In the genomic region with DNA sequence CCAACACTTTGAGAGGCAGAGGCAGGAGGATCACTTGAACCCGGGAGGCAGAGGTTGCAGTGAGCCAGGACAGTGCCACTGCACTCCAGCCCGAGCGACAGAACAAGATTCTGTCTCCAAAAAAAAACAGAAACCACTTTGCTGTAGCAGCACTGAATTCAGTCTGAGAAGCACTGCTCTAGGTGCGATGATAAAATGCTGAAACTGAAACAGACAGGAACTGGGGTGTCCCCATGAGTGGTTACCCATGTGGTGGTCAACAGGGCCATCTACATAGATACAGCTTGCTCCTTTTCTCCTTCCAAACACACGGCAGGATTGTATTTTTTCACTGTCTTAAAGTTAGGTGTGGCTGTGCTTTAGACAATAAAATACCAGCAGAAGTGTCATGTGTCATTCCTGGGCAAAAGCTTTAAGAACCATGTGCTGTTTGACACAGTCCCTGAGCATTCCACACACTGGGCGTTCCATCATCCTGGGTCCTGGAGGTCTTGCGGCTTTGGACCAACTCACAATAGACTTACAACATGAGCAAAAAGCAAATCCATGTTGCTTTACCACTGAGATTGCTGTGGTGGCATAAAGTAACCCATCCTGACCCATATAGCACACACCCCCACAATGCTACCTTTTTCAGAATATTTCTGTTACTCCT, we compare ENCODE assay signal across 20 cellular contexts. TPM values are rescaled to one million over a fixed set of nuclear protein-coding genes. Genes with fewer than 3 reads are reported as not detected.
A peak's percentile ranks its signal among the peaks of the same experiment; 100 is the strongest.
DNase-seq lines count a peak whose midpoint lies in the region; ATAC-seq and TF ChIP-seq lines count a peak whose summit lies in the region.
"Had no signal": no experiment of that assay in that cellular context is flagged by ENCODE, and none has a peak within 500 bp of the region (broad histone marks: within the 10 kb centered on the region; RNA-seq: fewer than 3 reads in every experiment).

No MANE protein-coding gene starts in this region.

- H2AFZ ChIP-seq in IMR-90 (replicated peaks; ENCODE audit: low read length, poor library complexity) = no peak overlapping the region

- TF ChIP-seq CTCF in GM12865 (IDR thresholded peaks at IDR 0.05; ENCODE audit: insufficient read depth, low read depth, low read length, missing control alignments) (no peak), IMR-90 (conservative IDR thresholded peaks at IDR 0.05; ENCODE audit: low read depth, low read length) (no peak), retinal pigment epithelial cell (conservative IDR thresholded peaks at IDR 0.05; ENCODE audit: low read depth, low read length) (no peak), left lung (IDR thresholded peaks at IDR 0.05) (no peak)

- no peak overlapping the region for H3K56ac ChIP-seq in IMR-90 (ENCODE audit: extremely low read depth, insufficient read depth, low read length)

- dilution Hi-C loops in IMR-90 (cut with HindIII; ENCODE audit: low sequenced_read_pairs, unreplicated experiment) = no loop called here

- no peak for TF ChIP-seq POLR2A in IMR-90 (IDR thresholded peaks at IDR 0.05; ENCODE audit: low read depth, low read length)

- H3K4ac ChIP-seq in IMR-90 (ENCODE audit: low read depth, low read length) = no peak overlapping the region; the same call in 1 of the 2 replicates

- H3K23ac ChIP-seq in IMR-90 (ENCODE audit: low read depth, low read length) = no peak overlapping the region

- DNase-seq in GM12865 (ENCODE audit: low read depth) (peak; percentile 33), IMR-90 (no peak), immature natural killer cell (peak; percentile 38 to 48 (median 43)), retinal pigment epithelial cell (ENCODE audit: low read depth) (peak; percentile 52), left lung (no peak), germinal center (ENCODE audit: low spot score) (no peak)
- DNase-seq: BE2C; CD4-positive, alpha-beta memory T cell; DMS79 treated with DMSO at 0.1 percent for 48 hours; NCI-H1092 treated with DMSO at 0.1 percent for 48 hours; NCI-H1694 treated with DMSO at 0.1 percent for 48 hours; NCI-H446; NCI-H774 had no signal

- H3K27me3 Mint-ChIP-seq in immature natural killer cell (ENCODE audit: low read depth in 3 of 3) = peaks cover 5% of the 10 kb centered on the region in 3 donors

- H3K4me1 ChIP-seq in IMR-90 (ENCODE audit: control insufficient read depth, insufficient read depth, low read length) (peaks cover 2% of the 10 kb centered on the region; the same call in 1 of the 2 replicates), left lung (no peaks in the 10 kb centered on the region)
- H3K4me1 ChIP-seq: BE2C had no signal

- TF ChIP-seq RAD21 in IMR-90 (IDR thresholded peaks at IDR 0.05; ENCODE audit: low read length) = no peak

- no peaks in the 10 kb centered on the region for H3K36me3 ChIP-seq in IMR-90 (ENCODE audit: control insufficient read depth, insufficient read depth, low read length)
- H3K36me3 ChIP-seq in left lung = no peaks in the 10 kb centered on the region
- H3K36me3 ChIP-seq: BE2C had no signal

- H3K14ac ChIP-seq in IMR-90 (replicated peaks; ENCODE audit: low read depth, low read length) = no peak overlapping the region

- H4K20me1 ChIP-seq in IMR-90 (ENCODE audit: insufficient read depth, low read length) = no peaks in the 10 kb centered on the region

- peaks cover 0 to 9% (median 0%) of the 10 kb centered on the region in 3 donors for H3K36me3 Mint-ChIP-seq in immature natural killer cell
- H3K36me3 Mint-ChIP-seq: CD4-positive, alpha-beta memory T cell had no signal

- no peak overlapping the region for H2BK20ac ChIP-seq in IMR-90 (ENCODE audit: low read depth, low read length)

- H3K9me3 ChIP-seq in IMR-90 (ENCODE audit: control insufficient read depth, insufficient read depth, low read length) (no peaks in the 10 kb centered on the region), left lung (no peaks in the 10 kb centered on the region)
- H3K9me3 ChIP-seq: BE2C had no signal

- no peak overlapping the region for H4K5ac ChIP-seq in IMR-90 (ENCODE audit: low read depth, low read length)

- no peak overlapping the region for H3K9ac ChIP-seq in IMR-90 (ENCODE audit: low read depth, low read length)

- H4K8ac ChIP-seq in IMR-90 (ENCODE audit: low read depth in 2 of 2, low read length in 2 of 2) = no peak overlapping the region

- no peak overlapping the region for H2BK5ac ChIP-seq in IMR-90 (ENCODE audit: low read depth, low read length, poor library complexity, severe bottlenecking)

- no peak overlapping the region for H3K4me2 ChIP-seq in IMR-90 (ENCODE audit: low read depth, low read length)

- no peak overlapping the region for H4K91ac ChIP-seq in IMR-90 (ENCODE audit: insufficient read depth, low read depth, low read length)

- H3K4me3 ChIP-seq in GM12865 (ENCODE audit: low read depth, low read length) = no peak overlapping the region
- H3K4me3 ChIP-seq in IMR-90 (ENCODE audit: insufficient read depth, low read depth, low read length) = no peak overlapping the region
- H3K4me3 ChIP-seq in retinal pigment epithelial cell (ENCODE audit: low read length) = no peak overlapping the region
- no peak overlapping the region for H3K4me3 ChIP-seq in left lung
- H3K4me3 ChIP-seq: K562, SK-N-MC had no signal

- H3K79me1 ChIP-seq in IMR-90 (ENCODE audit: low read depth in 1 of 2, low read length in 2 of 2) = peaks cover 0 to under 1% of the 10 kb centered on the region in 2 experiments; a peak in 2 of 4 replicates

- H3K9me3 Mint-ChIP-seq in immature natural killer cell = no peaks in the 10 kb centered on the region

- H3K27me3 ChIP-seq in IMR-90 (ENCODE audit: control insufficient read depth, insufficient read depth, low read length) = no peaks in the 10 kb centered on the region
- H3K27me3 ChIP-seq in left lung = no peaks in the 10 kb centered on the region
- H3K27me3 ChIP-seq: BE2C had no signal

- H3K27ac ChIP-seq in IMR-90 (ENCODE audit: insufficient read depth, low read length) (no peak overlapping the region), left lung (no peak overlapping the region)
- H3K27ac ChIP-seq: HL-60, SK-N-MC had no signal

- CTCF ChIA-PET in IMR-90 (lab: Yijun Ruan, JAX) = interaction anchor here (0.6 kb wide), 1 partner anchor 26 kb away, joined by 3 read pairs; no protein-coding TSS in a partner anchor

- peak overlapping the region; percentile 73 to 91 (median 82) for H3K27ac Mint-ChIP-seq in immature natural killer cell
- H3K27ac Mint-ChIP-seq: CD4-positive, alpha-beta memory T cell had no signal

- H2AK9ac ChIP-seq in IMR-90 (replicated peaks; ENCODE audit: low read depth, low read length, poor library complexity) = no peak overlapping the region

- BruUV-seq in IMR-90 (replicated peaks; lab: Mats Ljungman, UMichigan) = TSS peak; percentile 27

- no peak overlapping the region for H2AK5ac ChIP-seq in IMR-90 (ENCODE audit: low read depth, low read length)

- no CpG with 5 or more reads among the region's 7 CpGs for WGBS in IMR-90 (ENCODE audit: extremely low coverage in 2 of 2, insufficient read length in 1 of 2), 2 experiments

- H3K4me1 Mint-ChIP-seq in immature natural killer cell = peaks cover 44 to 64% of the 10 kb centered on the region in 2 donors
- H3K4me1 Mint-ChIP-seq: CD4-positive, alpha-beta memory T cell had no signal

- intact Hi-C loops in IMR-90 (cut with micrococcal nuclease) = no loop called here
- intact Hi-C loops in left lung (cut with DNase I) = no loop called here

- no peak overlapping the region for H2BK15ac ChIP-seq in IMR-90 (ENCODE audit: low read depth, low read length)

- ATAC-seq in IMR-90 (ENCODE audit: low read depth) = no peak
- no peak for ATAC-seq in left lung
- no peak for ATAC-seq in HG03039 (IDR thresholded peaks at IDR 0.05; ENCODE audit: unreplicated experiment)
- ATAC-seq: HCT116, K562, Panc1, Right ventricle myocardium inferior had no signal

- H2BK120ac ChIP-seq in IMR-90 (ENCODE audit: low read depth, low read length) = no peak overlapping the region

- H3K9me1 ChIP-seq in IMR-90 (ENCODE audit: insufficient read depth, low read length) = no peaks in the 10 kb centered on the region

- in situ Hi-C loops in IMR-90 (cut with MboI; ENCODE audit: low sequenced_read_pairs) = no loop called here

- POLR2A ChIA-PET in IMR-90 (lab: Charles Lee; ENCODE audit: unreplicated experiment) = no interaction called here

- H3K4me3 Mint-ChIP-seq in immature natural killer cell = peak overlapping the region; percentile 19 to 74 (median 53)
- H3K4me3 Mint-ChIP-seq: CD4-positive, alpha-beta memory T cell had no signal

- no peak overlapping the region for H3K18ac ChIP-seq in IMR-90 (ENCODE audit: low read depth, low read length)

TF ChIP-seq in IMR-90, 13 proteins besides CTCF, POLR2A, EP300 and RAD21 (continues in another document):
- TF ChIP-seq MXI1 (IDR thresholded peaks at IDR 0.05; ENCODE audit: borderline replicate concordance, low read depth, low read length) = no peak
- no peak for TF ChIP-seq CHD1 (IDR thresholded peaks at IDR 0.05; ENCODE audit: low read depth, low read length)
- TF ChIP-seq MAFK (IDR thresholded peaks at IDR 0.05; ENCODE audit: low read depth, low read length) = no peak
- TF ChIP-seq, protein P1, sequence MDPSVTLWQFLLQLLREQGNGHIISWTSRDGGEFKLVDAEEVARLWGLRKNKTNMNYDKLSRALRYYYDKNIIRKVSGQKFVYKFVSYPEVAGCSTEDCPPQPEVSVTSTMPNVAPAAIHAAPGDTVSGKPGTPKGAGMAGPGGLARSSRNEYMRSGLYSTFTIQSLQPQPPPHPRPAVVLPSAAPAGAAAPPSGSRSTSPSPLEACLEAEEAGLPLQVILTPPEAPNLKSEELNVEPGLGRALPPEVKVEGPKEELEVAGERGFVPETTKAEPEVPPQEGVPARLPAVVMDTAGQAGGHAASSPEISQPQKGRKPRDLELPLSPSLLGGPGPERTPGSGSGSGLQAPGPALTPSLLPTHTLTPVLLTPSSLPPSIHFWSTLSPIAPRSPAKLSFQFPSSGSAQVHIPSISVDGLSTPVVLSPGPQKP (IDR thresholded peaks at IDR 0.05; ENCODE audit: borderline replicate concordance, low read depth, low read length) = no peak
- no peak for TF ChIP-seq MAZ (IDR thresholded peaks at IDR 0.05; ENCODE audit: borderline replicate concordance, low read depth, low read length)
- no peak for TF ChIP-seq NFE2L2 (IDR thresholded peaks at IDR 0.05; ENCODE audit: low read depth, low read length)
- TF ChIP-seq USF2 (IDR thresholded peaks at IDR 0.05; ENCODE audit: low read depth, low read length) = no peak
- TF ChIP-seq FOS (IDR thresholded peaks at IDR 0.05; ENCODE audit: low read depth, low read length) = no peak

RNA-seq across cellular contexts. Expression of gene GAS7, which starts 11.5 kb away (rescaled TPM):
- 5.0 and 6.4 TPM in 2 replicates for total RNA-seq in IMR-90 (2012; rRNA removed)
- 4.1 and 4.6 TPM in 2 replicates for polyA plus RNA-seq in IMR-90 (2012; rRNA removed)
- polyA plus RNA-seq in IMR-90 (2012; cell fraction: cytosol; rRNA removed) = 2.3 and 4.1 TPM in 2 replicates
- 3.2 and 5.9 TPM in 2 replicates for polyA plus RNA-seq in IMR-90 (2012; cell fraction: nucleus; rRNA removed; ENCODE audit: low replicate concordance)
- polyA plus RNA-seq in immature natural killer cell = 10 to 100 TPM in 2 of 3 donors, 1 to 10 TPM in 1; 8.1 to 31.2 (median 13.7) TPM
- 10 to 100 TPM; 57.9 to 83.4 TPM for total RNA-seq in left lung
- polyA plus RNA-seq: K562 had no signal

Comparison
In these comparisons a context has a peak if more than half of its experiments do, and no peak if none do; other contexts are left out.
1. DNase-seq: peak in GM12865 (single experiment), immature natural killer cell (3 of 3) and retinal pigment epithelial cell (single experiment); none in IMR-90 (single experiment), left lung (0 of 2) and germinal center (single experiment).